Comparison of ENCODE assay signal across 16 cellular contexts in the genomic region with DNA sequence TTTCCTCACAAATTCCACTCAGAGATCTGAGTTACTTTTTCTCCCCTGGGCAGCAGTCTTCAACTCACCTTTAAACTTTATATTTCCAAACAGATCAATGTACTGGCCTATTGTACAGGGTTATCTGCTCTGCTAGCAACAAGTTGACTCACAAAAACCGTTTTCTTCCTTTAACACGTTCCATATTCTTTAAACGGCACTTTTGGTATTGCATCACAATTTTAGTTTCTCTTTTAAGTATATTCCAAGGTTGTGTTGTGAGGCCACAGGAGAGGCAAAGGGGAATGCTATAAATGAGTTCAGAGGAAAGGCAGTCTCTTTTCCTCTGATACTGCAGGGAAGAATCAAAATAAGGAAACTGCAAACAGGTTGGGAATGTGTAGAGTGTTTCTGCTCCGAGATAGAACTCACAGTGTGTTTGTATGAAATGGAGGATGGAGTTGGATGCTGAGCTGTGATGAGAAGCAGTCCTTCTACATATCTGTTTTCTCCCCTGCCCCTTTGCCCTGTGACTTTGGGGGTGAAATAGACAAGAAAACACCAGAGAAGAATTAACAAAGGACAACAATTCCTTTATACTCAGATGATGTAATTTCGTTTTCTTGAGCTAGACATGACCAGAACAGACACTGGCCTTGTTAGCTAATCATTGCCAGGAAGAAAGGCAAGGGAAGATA. TPM values are rescaled to one million over a fixed set of nuclear protein-coding genes. Genes with fewer than 3 reads are reported as not detected.
DNase-seq lines count a peak whose midpoint lies in the region; ATAC-seq, FAIRE-seq and TF ChIP-seq lines count a peak whose summit lies in the region.
"Had no signal": no experiment of that assay in that cellular context is flagged by ENCODE, and none has a peak within 500 bp of the region (broad histone marks: within the 10 kb centered on the region; RNA-seq: fewer than 3 reads in every experiment).

No MANE protein-coding gene starts in this region.

- CTCF ChIA-PET in naive thymus-derived CD4-positive, alpha-beta T cell (lab: Charles Lee), result no interaction called here

- TF ChIP-seq CTCF in SU-DHL-6 (IDR thresholded peaks at IDR 0.05; ENCODE audit: insufficient read depth, low read length, poor library complexity, severe bottlenecking) (no peak), hepatocyte (IDR thresholded peaks at IDR 0.05; ENCODE audit: poor library complexity) (no peak), lower leg skin (IDR thresholded peaks at IDR 0.05) (no peak)

- peaks cover 17% of the 10 kb centered on the region for H3K4me1 ChIP-seq in hepatocyte (ENCODE audit: insufficient read depth)
- peaks cover 0 to 3% of the 10 kb centered on the region in 2 donors for H3K4me1 ChIP-seq in small intestine (ENCODE audit: control insufficient read depth in 2 of 2, insufficient read depth in 1 of 2, low read depth in 1 of 2, low read length in 1 of 2)
- H3K4me1 ChIP-seq in naive thymus-derived CD4-positive, alpha-beta T cell (ENCODE audit: control insufficient read depth in 2 of 2, insufficient read depth in 2 of 2, low read length in 2 of 2), result peaks cover 0 to 6% of the 10 kb centered on the region in 2 donors

- peaks cover 15% of the 10 kb centered on the region; the same call in 1 of the 2 replicates for H3F3A ChIP-seq in SU-DHL-6 (ENCODE audit: insufficient read depth)

- no peaks in the 10 kb centered on the region for H3K79me2 ChIP-seq in SU-DHL-6 (ENCODE audit: insufficient read depth, low read length)
- no peaks in the 10 kb centered on the region for H3K79me2 ChIP-seq in hepatocyte

- H3K27ac Mint-ChIP-seq in naive thymus-derived CD4-positive, alpha-beta T cell, result no peak overlapping the region
- H3K27ac Mint-ChIP-seq: activated naive CD4-positive, alpha-beta T cell treated with anti-CD3 and anti-CD28 coated beads for 36 hours; mesothelial cell of epicardium had no signal

- H3K9me3 ChIP-seq in SU-DHL-6 (ENCODE audit: insufficient read depth, low read length), result no peaks in the 10 kb centered on the region
- H3K9me3 ChIP-seq in hepatocyte (ENCODE audit: low read depth), result no peaks in the 10 kb centered on the region
- no peaks in the 10 kb centered on the region for H3K9me3 ChIP-seq in small intestine (ENCODE audit: control insufficient read depth, low read depth)
- no peaks in the 10 kb centered on the region for H3K9me3 ChIP-seq in naive thymus-derived CD4-positive, alpha-beta T cell (ENCODE audit: control insufficient read depth in 2 of 3, low read length in 3 of 3)

- H3K27me3 ChIP-seq in SU-DHL-6 (ENCODE audit: low read length), result no peaks in the 10 kb centered on the region
- no peaks in the 10 kb centered on the region for H3K27me3 ChIP-seq in hepatocyte
- H3K27me3 ChIP-seq in small intestine (ENCODE audit: control insufficient read depth in 2 of 2, insufficient read depth in 2 of 2, low read length in 2 of 2), result peaks cover 0 to 2% of the 10 kb centered on the region in 2 donors
- H3K27me3 ChIP-seq in naive thymus-derived CD4-positive, alpha-beta T cell (ENCODE audit: control insufficient read depth in 2 of 2, insufficient read depth in 2 of 2, low read length in 2 of 2), result peaks cover 0 to 9% of the 10 kb centered on the region in 2 donors

- POLR2A ChIA-PET in naive thymus-derived CD4-positive, alpha-beta T cell (lab: Charles Lee), result no interaction called here

- no peaks in the 10 kb centered on the region for H4K20me1 ChIP-seq in SU-DHL-6 (ENCODE audit: low read depth, low read length)
- no peaks in the 10 kb centered on the region for H4K20me1 ChIP-seq in hepatocyte (ENCODE audit: insufficient read depth, poor library complexity, severe bottlenecking)

- no peak for TF ChIP-seq POLR2A in lower leg skin (IDR thresholded peaks at IDR 0.05)

- peak; percentile 44 for DNase-seq in SIG-M5 treated with dmso at 0.1 percent for 504 hours (lab: John Stamatoyannopoulos, UW; ENCODE audit: unreplicated experiment)
- DNase-seq in SIG-M5 (lab: John Stamatoyannopoulos, UW), result no peak
- peak; percentile 40 for DNase-seq in hepatocyte (ENCODE audit: low spot score)
- peak; percentile 88 for DNase-seq in small intestine
- no peak for DNase-seq in lower leg skin (ENCODE audit: low spot score in 2 of 2)
- no peak for DNase-seq in naive thymus-derived CD4-positive, alpha-beta T cell
- no peak for DNase-seq in anterior cingulate cortex (lab: John Stamatoyannopoulos, UW)
- DNase-seq: 8988T; activated CD4-positive, alpha-beta T cell treated with anti-CD3 and anti-CD28 coated beads for 48 hours; activated naive CD4-positive, alpha-beta T cell treated with anti-CD3 and anti-CD28 coated beads for 36 hours; dermis blood vessel endothelial cell; DMS79 treated with DMSO at 0.1 percent for 48 hours; Right ventricle myocardium superior had no signal

- H3K9ac ChIP-seq in SU-DHL-6 (ENCODE audit: low read length), result peak overlapping the region; percentile 24; the same call in 1 of the 2 replicates

- peaks cover 47 to 73% (median 64%) of the 10 kb centered on the region in 5 donors for H3K27me3 Mint-ChIP-seq in naive thymus-derived CD4-positive, alpha-beta T cell

- H3K4me1 Mint-ChIP-seq in naive thymus-derived CD4-positive, alpha-beta T cell, result peaks cover 5 to 11% (median 7%) of the 10 kb centered on the region in 7 donors

- H3K4me3 Mint-ChIP-seq in naive thymus-derived CD4-positive, alpha-beta T cell, result no peak overlapping the region
- H3K4me3 Mint-ChIP-seq: activated naive CD4-positive, alpha-beta T cell treated with anti-CD3 and anti-CD28 coated beads for 36 hours; mesothelial cell of epicardium had no signal

- H3K9me3 Mint-ChIP-seq in naive thymus-derived CD4-positive, alpha-beta T cell, result no peaks in the 10 kb centered on the region
- H3K9me3 Mint-ChIP-seq: activated naive CD4-positive, alpha-beta T cell treated with anti-CD3 and anti-CD28 coated beads for 36 hours; mesothelial cell of epicardium had no signal

- H3K4me3 ChIP-seq in SU-DHL-6 (ENCODE audit: insufficient read depth, low read length, poor library complexity, severe bottlenecking) (peak overlapping the region; percentile 12), hepatocyte (no peak overlapping the region), small intestine (ENCODE audit: low read depth in 1 of 2, low read length in 2 of 2) (no peak overlapping the region), lower leg skin (ENCODE audit: low read depth, poor library complexity, severe bottlenecking) (no peak overlapping the region)
- no peak overlapping the region for H3K4me3 ChIP-seq in naive thymus-derived CD4-positive, alpha-beta T cell (ENCODE audit: low read length)
- H3K4me3 ChIP-seq: smooth muscle cell had no signal

- peaks cover 0 to 3% (median 0%) of the 10 kb centered on the region in 5 donors for H3K36me3 Mint-ChIP-seq in naive thymus-derived CD4-positive, alpha-beta T cell
- H3K36me3 Mint-ChIP-seq: mesothelial cell of epicardium had no signal

- H3K9me2 ChIP-seq in SU-DHL-6 (replicated peaks; ENCODE audit: insufficient read depth, low read length) (no peaks in the 10 kb centered on the region), hepatocyte (replicated peaks; ENCODE audit: insufficient read depth) (no peaks in the 10 kb centered on the region)

- WGBS in hepatocyte (ENCODE audit: low lambda C conversion rate, missing lambda C conversion rate), result 45% methylated on average over 5 of the region's 5 CpGs
- 6 to 39% (median 22%) methylated on average over 5 of the region's 5 CpGs for WGBS in small intestine, 3 donors
- WGBS in lower leg skin, 2 donors, result 49 to 51% methylated on average over 5 of the region's 5 CpGs

- H3K4me2 ChIP-seq in SU-DHL-6 (ENCODE audit: low read depth, low read length, poor library complexity, severe bottlenecking) (peak overlapping the region; percentile 59), hepatocyte (peak overlapping the region; percentile 61)
- H3K4me2 ChIP-seq: smooth muscle cell had no signal

- FAIRE-seq in small intestine (lab: Jason Lieb, UNC), result no peak

- no peak overlapping the region for H3K27ac ChIP-seq in SU-DHL-6 (ENCODE audit: low read depth, low read length)
- H3K27ac ChIP-seq in hepatocyte, result peak overlapping the region; percentile 89
- peak overlapping the region; percentile 70 to 87 for H3K27ac ChIP-seq in small intestine (ENCODE audit: low read depth in 1 of 2, low read length in 1 of 2)
- H3K27ac ChIP-seq in naive thymus-derived CD4-positive, alpha-beta T cell (ENCODE audit: low read depth, low read length), result no peak overlapping the region

- intact Hi-C loops in lower leg skin (cut with DNase I; ENCODE audit: low total_unique reads), result no loop called here
- intact Hi-C loops in naive thymus-derived CD4-positive, alpha-beta T cell (cut with micrococcal nuclease), result no loop called here

- ATAC-seq in naive thymus-derived CD4-positive, alpha-beta T cell, result no peak

- H3K36me3 ChIP-seq in SU-DHL-6 (ENCODE audit: low read length) (no peaks in the 10 kb centered on the region), hepatocyte (replicated peaks; ENCODE audit: insufficient read depth, low read depth) (no peaks in the 10 kb centered on the region), small intestine (ENCODE audit: control insufficient read depth in 2 of 2, insufficient read depth in 2 of 2, low read length in 2 of 2) (no peaks in the 10 kb centered on the region)
- no peaks in the 10 kb centered on the region for H3K36me3 ChIP-seq in naive thymus-derived CD4-positive, alpha-beta T cell (ENCODE audit: control insufficient read depth in 2 of 3, insufficient read depth in 3 of 3, low read length in 3 of 3)

- H2AFZ ChIP-seq in SU-DHL-6 (ENCODE audit: low read depth, low read length, severe bottlenecking), result peak overlapping the region; percentile 83
- peak overlapping the region; percentile 35 for H2AFZ ChIP-seq in hepatocyte

RNA-seq across cellular contexts. Expression of gene ALDOB, which starts 9.9 kb away (rescaled TPM):
- total RNA-seq in hepatocyte (236 and 264 TPM in 2 replicates), lower leg skin (under 1 TPM in 1 of 4 donors, not detected in 3; 0.52 TPM)
- polyA plus RNA-seq in hepatocyte (44.0 and 71.6 TPM in 2 replicates), small intestine (over 10,000 TPM in 2 of 3 donors, 100 to 1,000 TPM in 1; 757 to 16,248 (median 11,399) TPM)
- total RNA-seq in naive thymus-derived CD4-positive, alpha-beta T cell, result not detected
- polyA plus RNA-seq in naive thymus-derived CD4-positive, alpha-beta T cell, result not detected
- total RNA-seq: activated naive CD4-positive, alpha-beta T cell treated with anti-CD3 and anti-CD28 coated beads for 36 hours; mesothelial cell of epicardium; smooth muscle cell had no signal
- polyA plus RNA-seq: smooth muscle cell had no signal

RNA-seq across cellular contexts. Expression of gene ZNF189, which starts 46.8 kb away (rescaled TPM):
- total RNA-seq in hepatocyte (50.0 and 60.3 TPM in 2 replicates), lower leg skin (10 to 100 TPM; 10.2 to 12.8 (median 11.5) TPM)
- polyA plus RNA-seq in hepatocyte (11.1 and 13.6 TPM in 2 replicates), small intestine (10 to 100 TPM in 2 of 3 donors, 1 to 10 TPM in 1; 7.3 to 14.1 (median 11.7) TPM)
- 10 to 100 TPM in 3 of 5 experiments, 1 to 10 TPM in 2; 8.5 to 25.0 (median 14.5) TPM for total RNA-seq in naive thymus-derived CD4-positive, alpha-beta T cell
- polyA plus RNA-seq in naive thymus-derived CD4-positive, alpha-beta T cell, result 1 to 10 TPM; 3.1 to 3.5 TPM

RNA-seq across cellular contexts. Expression of gene MRPL50, which starts 47.1 kb away (rescaled TPM):
- total RNA-seq in hepatocyte, result 22.8 and 24.1 TPM in 2 replicates
- 23.1 and 23.7 TPM in 2 replicates for polyA plus RNA-seq in hepatocyte
- polyA plus RNA-seq in small intestine, result 10 to 100 TPM in 2 of 3 donors, 1 to 10 TPM in 1; 7.3 to 13.2 (median 10.1) TPM
- 1 to 10 TPM; 3.8 to 9.3 (median 7.5) TPM for total RNA-seq in lower leg skin
- 10 to 100 TPM in 3 of 5 experiments, 1 to 10 TPM in 2; 6.5 to 23.8 (median 11.5) TPM for total RNA-seq in naive thymus-derived CD4-positive, alpha-beta T cell
- polyA plus RNA-seq in naive thymus-derived CD4-positive, alpha-beta T cell, result 10 to 100 TPM; 14.9 to 20.3 TPM

Comparison
In these comparisons a context has a peak if more than half of its experiments do, and no peak if none do; other contexts are left out.
1. DNase-seq: peak in SIG-M5 treated with dmso at 0.1 percent for 504 hours (single experiment), hepatocyte (single experiment) and small intestine (single experiment); none in SIG-M5 (single experiment), lower leg skin (0 of 2), naive thymus-derived CD4-positive, alpha-beta T cell (0 of 9) and anterior cingulate cortex (0 of 58).
2. H3K27ac ChIP-seq: peak in hepatocyte (single experiment) and small intestine (2 of 2); none in SU-DHL-6 (single experiment) and naive thymus-derived CD4-positive, alpha-beta T cell (single experiment).
3. RNA of gene ALDOB, which starts 9.9 kb away (total RNA-seq): 236 to 264 TPM in hepatocyte; 0.52 TPM in lower leg skin and not detected in naive thymus-derived CD4-positive, alpha-beta T cell; every median in the first group is over 100 times any median in the second.